8 cellular contexts compared by ENCODE assay signal in the genomic region with DNA sequence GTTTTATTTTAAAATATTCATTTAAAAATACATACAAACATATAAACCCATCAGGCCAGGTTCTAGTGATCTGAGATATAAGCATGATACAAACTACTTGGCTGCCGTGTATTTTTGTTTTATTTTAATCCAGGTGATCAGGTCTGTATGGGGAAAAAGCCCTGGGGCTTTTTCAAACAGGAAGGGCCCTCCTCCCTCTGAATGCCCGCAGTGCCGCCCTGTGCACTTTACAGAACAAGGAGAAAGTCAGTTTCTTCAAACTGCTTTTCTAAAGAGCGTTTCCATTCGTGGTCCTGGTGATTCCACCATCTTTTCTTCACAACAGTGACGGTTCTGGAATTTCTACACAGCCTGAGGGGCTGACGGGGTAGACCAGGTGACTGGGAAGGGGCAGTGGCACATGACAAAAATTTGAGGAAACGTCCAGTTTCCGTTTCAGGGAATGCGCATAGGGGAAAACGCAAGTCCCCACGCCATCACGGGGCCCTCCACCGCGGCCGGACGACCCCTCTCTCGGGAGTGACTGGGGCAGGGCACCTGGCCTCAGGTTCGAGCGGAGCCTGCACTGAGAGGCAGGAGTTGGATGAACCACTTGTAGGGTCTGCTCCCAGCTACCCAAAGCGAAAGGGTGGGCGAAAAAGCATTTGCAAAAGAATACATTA. TPM values are rescaled to one million over a fixed set of nuclear protein-coding genes. Genes with fewer than 3 reads are reported as not detected.
DNase-seq lines count a peak whose midpoint lies in the region; ATAC-seq and TF ChIP-seq lines count a peak whose summit lies in the region.

No MANE protein-coding gene starts in this region.

- H3K27me3 Mint-ChIP-seq in activated T-cell treated with anti-CD3 and anti-CD28 coated beads, Interleukin-2, amount 50 U/mL, for 4 hours (ENCODE audit: low read depth): peaks cover 41% of the 10 kb centered on the region

- peaks cover 15% of the 10 kb centered on the region for H3K4me1 Mint-ChIP-seq in activated T-cell treated with anti-CD3 and anti-CD28 coated beads, Interleukin-2, amount 50 U/mL, for 4 hours (ENCODE audit: low read depth)

- no peaks in the 10 kb centered on the region for H3K36me3 Mint-ChIP-seq in activated T-cell treated with anti-CD3 and anti-CD28 coated beads, Interleukin-2, amount 50 U/mL, for 4 hours (ENCODE audit: insufficient read depth)

- no peaks in the 10 kb centered on the region for H3K9me3 Mint-ChIP-seq in activated T-cell treated with anti-CD3 and anti-CD28 coated beads, Interleukin-2, amount 50 U/mL, for 4 hours

- ATAC-seq in activated T-cell treated with anti-CD3 and anti-CD28 coated beads, Interleukin-2, amount 50 U/mL, for 4 hours: no peak
- ATAC-seq in HG03565 (IDR thresholded peaks at IDR 0.05; ENCODE audit: unreplicated experiment): no peak

- H3K9me3 ChIP-seq in iPS-18c (ENCODE audit: control insufficient read depth, insufficient read depth, low read length) (no peaks in the 10 kb centered on the region), spleen (no peaks in the 10 kb centered on the region)

- no peak for DNase-seq in activated T-cell treated with anti-CD3 and anti-CD28 coated beads, Interleukin-2, amount 50 U/mL, for 4 hours
- no peak for DNase-seq in activated T-cell treated with anti-CD3 and anti-CD28 coated beads for 4 hours
- peak; percentile 74 for DNase-seq in spleen
- no peak for DNase-seq in hepatic stellate cell (ENCODE audit: low spot score)
- no peak for DNase-seq in NCI-H2107 (lab: John Stamatoyannopoulos, UW)

- peak in 1 of 3 donors; percentile 42 for TF ChIP-seq POLR2A in spleen (IDR thresholded peaks at IDR 0.05)

- 5 to 10% (median 8%) methylated on average over 20 to 22 of the region's 22 CpGs for WGBS in spleen, 5 donors

- H3K27me3 ChIP-seq in spleen (replicated peaks in 1 of 7): peaks cover 0 to 54% (median 33%) of the 10 kb centered on the region in 7 donors

- peak overlapping the region; percentile 72 for H3K4me3 ChIP-seq in iPS-18c (ENCODE audit: insufficient read depth, low read depth, low read length)
- H3K4me3 ChIP-seq in spleen: peak overlapping the region; percentile 57 to 90 (median 74)

- no peak for TF ChIP-seq CTCF in spleen (IDR thresholded peaks at IDR 0.05 in 8 of 11, conservative IDR thresholded peaks at IDR 0.05 in 3 of 11)

- H3K27ac ChIP-seq in angular gyrus (ENCODE audit: low read depth, low read length): peak overlapping the region; percentile 99
- peak overlapping the region; percentile 75 to 95 (median 90) for H3K27ac ChIP-seq in spleen

- no peaks in the 10 kb centered on the region for H3K36me3 ChIP-seq in spleen

- intact Hi-C loops in spleen (cut with DNase I; ENCODE audit: low total_unique reads): loop anchor here (10.0 kb wide), 1 partner anchor 250 kb away; no protein-coding TSS in a partner anchor

- H3K4me1 ChIP-seq in spleen: peaks cover 10 to 52% (median 39%) of the 10 kb centered on the region in 6 donors

- peak overlapping the region; percentile 58 for H3K4me3 Mint-ChIP-seq in activated T-cell treated with anti-CD3 and anti-CD28 coated beads, Interleukin-2, amount 50 U/mL, for 4 hours

RNA-seq across cellular contexts. Expression of gene SPTBN1, which starts 1.1 kb away (rescaled TPM):
- 10 to 100 TPM; 23.4 to 27.9 (median 24.0) TPM for total RNA-seq in activated T-cell treated with anti-CD3 and anti-CD28 coated beads, Interleukin-2, amount 50 U/mL, for 4 hours
- 100 to 1,000 TPM; 223 to 352 (median 318) TPM for total RNA-seq in spleen
- 10 to 100 TPM; 32.7 to 43.8 (median 41.4) TPM for polyA plus RNA-seq in spleen

Comparison
In these comparisons a context has a peak if more than half of its experiments do, and no peak if none do; other contexts are left out.
1. RNA of gene SPTBN1, which starts 1.1 kb away (total RNA-seq): 223 to 352 TPM in spleen; 23.4 to 27.9 TPM in activated T-cell treated with anti-CD3 and anti-CD28 coated beads, Interleukin-2, amount 50 U/mL, for 4 hours; every median in the first group is over 4 times any median in the second.